In the genomic region with DNA sequence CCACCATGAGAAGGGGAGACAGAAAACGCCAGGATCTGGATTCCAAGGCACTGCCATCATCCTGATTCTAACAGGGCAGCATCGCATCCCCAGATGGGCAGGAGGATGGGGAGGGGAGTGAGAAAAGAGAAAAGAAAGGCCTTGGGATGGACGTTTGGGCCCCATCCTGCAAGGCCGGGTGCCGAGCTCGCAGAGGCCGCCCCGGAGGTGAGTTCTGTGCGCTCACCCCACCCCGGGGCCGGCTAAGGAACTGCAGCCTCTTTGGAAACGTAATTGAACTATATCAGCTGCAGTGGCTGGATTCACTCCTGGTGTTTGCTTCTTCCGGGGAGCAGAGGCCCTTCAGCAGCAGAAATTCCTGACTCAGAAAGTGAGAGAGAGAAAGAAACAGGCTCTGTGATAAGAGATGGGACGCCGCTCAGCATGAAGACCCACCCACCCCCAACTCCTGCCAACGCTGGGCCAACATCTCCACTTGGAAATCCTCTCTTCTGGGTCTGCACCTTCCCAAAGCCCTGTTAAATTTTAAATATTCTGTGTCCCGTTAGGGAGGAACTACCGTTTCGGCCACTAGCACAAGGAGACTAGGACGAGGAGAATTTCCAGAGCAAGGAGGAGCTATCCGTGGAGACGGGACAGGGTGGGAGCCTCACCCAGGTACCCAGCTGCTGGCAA, we compare ENCODE assay signal across 9 cellular contexts. TPM values are rescaled to one million over a fixed set of nuclear protein-coding genes. Genes with fewer than 3 reads are reported as not detected.
DNase-seq lines count a peak whose midpoint lies in the region; FAIRE-seq and TF ChIP-seq lines count a peak whose summit lies in the region.
"Had no signal": no experiment of that assay in that cellular context is flagged by ENCODE, and none has a peak within 500 bp of the region (broad histone marks: within the 10 kb centered on the region; RNA-seq: fewer than 3 reads in every experiment).

No MANE protein-coding gene starts in this region.

- H3K27me3 ChIP-seq in H9 (ENCODE audit: insufficient read depth, low read length): no peaks in the 10 kb centered on the region
- peaks cover 4% of the 10 kb centered on the region for H3K27me3 ChIP-seq in astrocyte (ENCODE audit: insufficient read depth, low read length)
- no peaks in the 10 kb centered on the region for H3K27me3 ChIP-seq in small intestine (ENCODE audit: control insufficient read depth in 2 of 2, insufficient read depth in 2 of 2, low read length in 2 of 2)

- no peaks in the 10 kb centered on the region for H3K9me3 ChIP-seq in H9 (ENCODE audit: control insufficient read depth, low read depth, low read length)
- H3K9me3 ChIP-seq in astrocyte (ENCODE audit: insufficient read depth, low read depth, low read length): no peaks in the 10 kb centered on the region
- no peaks in the 10 kb centered on the region for H3K9me3 ChIP-seq in small intestine (ENCODE audit: control insufficient read depth, low read depth)

- no peak overlapping the region for H2BK5ac ChIP-seq in H9 (ENCODE audit: insufficient read length, low read length)

- H2BK20ac ChIP-seq in H9 (ENCODE audit: low read depth, low read length, poor library complexity, severe bottlenecking): no peak overlapping the region

- TF ChIP-seq CTCF in GM12864 (IDR thresholded peaks at IDR 0.05; ENCODE audit: low read depth, low read length, missing control alignments) (peak; percentile 89), H9 (conservative IDR thresholded peaks at IDR 0.05) (peak; percentile 82), astrocyte (IDR thresholded peaks at IDR 0.05; ENCODE audit: insufficient read depth, low read depth, low read length) (peak; percentile 60)

- H3K23ac ChIP-seq in H9 (ENCODE audit: insufficient read length, low read depth, low read length): no peak overlapping the region

- no peaks in the 10 kb centered on the region for H3K79me1 ChIP-seq in H9 (ENCODE audit: insufficient read depth, low read depth, low read length, poor library complexity, severe bottlenecking)

- H3K27me3 Mint-ChIP-seq in H9 (ENCODE audit: low read depth) (peaks cover 6% of the 10 kb centered on the region), astrocyte (ENCODE audit: low read depth, unreplicated experiment) (peaks cover 20% of the 10 kb centered on the region)

- no peak overlapping the region for H3K4ac ChIP-seq in H9 (ENCODE audit: low read depth, low read length)

- no peak overlapping the region for H4K8ac ChIP-seq in H9 (replicated peaks; ENCODE audit: insufficient read length, low read depth, low read length)

- no peak overlapping the region for H2BK12ac ChIP-seq in H9 (ENCODE audit: insufficient read length, low read depth, low read length)

- H3K9me3 Mint-ChIP-seq in H9 (no peaks in the 10 kb centered on the region), astrocyte (ENCODE audit: unreplicated experiment) (peaks cover 1% of the 10 kb centered on the region)

- no peak overlapping the region for H3T11ph ChIP-seq in H9 (ENCODE audit: low read length)

- no peak for DNase-seq in GM12864 (ENCODE audit: low read depth)
- peak; percentile 91 for DNase-seq in H9
- peak; percentile 65 for DNase-seq in M059J (ENCODE audit: low read depth)
- DNase-seq in T follicular helper cell (ENCODE audit: low read depth): peak; percentile 22
- peak; percentile 39 for DNase-seq in astrocyte (ENCODE audit: low read depth)
- DNase-seq in hypothalamus (lab: John Stamatoyannopoulos, UW): peak in 44 of 51 donors; percentile 5 to 75 (median 44)
- DNase-seq in small intestine: peak; percentile 73
- no peak for DNase-seq in OCI-M2 (lab: John Stamatoyannopoulos, UW; ENCODE audit: unreplicated experiment)

- H3K4me2 ChIP-seq in H9 (ENCODE audit: insufficient read depth, insufficient read length, low read length) (no peak overlapping the region), astrocyte (ENCODE audit: low read length) (peak overlapping the region; percentile 41)

- H3K4me3 ChIP-seq in GM12864 (ENCODE audit: low read depth, low read length) (no peak overlapping the region; the same call in 1 of the 2 replicates), astrocyte (ENCODE audit: insufficient read depth, low read depth, low read length) (no peak overlapping the region), small intestine (ENCODE audit: low read depth in 1 of 2, low read length in 2 of 2) (no peak overlapping the region)

- H3K56ac ChIP-seq in H9 (ENCODE audit: insufficient read length, low read depth, low read length): no peak overlapping the region

- no peaks in the 10 kb centered on the region for H3K79me2 ChIP-seq in H9 (ENCODE audit: insufficient read depth, low read length)
- H3K79me2 ChIP-seq in astrocyte (ENCODE audit: insufficient read depth, low read length): no peaks in the 10 kb centered on the region

- H3K4me1 Mint-ChIP-seq in H9: peaks cover 33 to 41% of the 10 kb centered on the region in 2 experiments
- H3K4me1 Mint-ChIP-seq in astrocyte (ENCODE audit: low read depth, unreplicated experiment): peaks cover 13% of the 10 kb centered on the region

- H4K5ac ChIP-seq in H9 (ENCODE audit: insufficient read length, low read depth, low read length): no peak overlapping the region

- no peak overlapping the region for H3K18ac ChIP-seq in H9 (ENCODE audit: insufficient read length, low read depth, low read length)

- H2BK120ac ChIP-seq in H9 (ENCODE audit: low read depth, low read length, poor library complexity, severe bottlenecking): no peak overlapping the region

- H3K4me1 ChIP-seq in H9 (ENCODE audit: insufficient read depth, low read length) (peaks cover 2% of the 10 kb centered on the region; the same call in 1 of the 2 replicates), astrocyte (ENCODE audit: insufficient read depth, low read length) (no peaks in the 10 kb centered on the region), small intestine (ENCODE audit: control insufficient read depth in 2 of 2, insufficient read depth in 1 of 2, low read depth in 1 of 2, low read length in 1 of 2) (no peaks in the 10 kb centered on the region)

- H2AK5ac ChIP-seq in H9 (ENCODE audit: insufficient read length, low read length): no peak overlapping the region

- peak overlapping the region in 1 of 2 experiments; percentile 21; a peak in 2 of 5 replicates for H3K4me3 Mint-ChIP-seq in H9
- H3K4me3 Mint-ChIP-seq in astrocyte (ENCODE audit: unreplicated experiment): no peak overlapping the region

- H4K20me1 ChIP-seq in H9 (ENCODE audit: control insufficient read depth, insufficient read depth, insufficient read length): no peaks in the 10 kb centered on the region
- H4K20me1 ChIP-seq in astrocyte (ENCODE audit: insufficient read depth, low read length): no peaks in the 10 kb centered on the region

- no peaks in the 10 kb centered on the region for H3K36me3 Mint-ChIP-seq in H9 (ENCODE audit: insufficient read depth in 1 of 3, low read depth in 3 of 3)
- no peaks in the 10 kb centered on the region for H3K36me3 Mint-ChIP-seq in astrocyte (ENCODE audit: low read depth, unreplicated experiment)

- H3K9ac ChIP-seq in H9 (ENCODE audit: extremely low read depth, insufficient read length, low read length) (no peak overlapping the region), astrocyte (ENCODE audit: low read length) (no peak overlapping the region)

- no peaks in the 10 kb centered on the region for H3K36me3 ChIP-seq in astrocyte (ENCODE audit: insufficient read depth, low read length)
- no peaks in the 10 kb centered on the region for H3K36me3 ChIP-seq in small intestine (ENCODE audit: control insufficient read depth in 2 of 2, insufficient read depth in 2 of 2, low read length in 2 of 2)

- peak overlapping the region in 2 of 3 experiments; percentile 22 to 73; a peak in 1 of 7 replicates for H3K27ac Mint-ChIP-seq in H9
- H3K27ac Mint-ChIP-seq in astrocyte (ENCODE audit: unreplicated experiment): no peak overlapping the region

- H4K91ac ChIP-seq in H9 (ENCODE audit: insufficient read length, low read depth, low read length): no peak overlapping the region

- FAIRE-seq in astrocyte (lab: Jason Lieb, UNC) (no peak), small intestine (lab: Jason Lieb, UNC) (no peak)
- FAIRE-seq: islet of Langerhans had no signal

- H3K23me2 ChIP-seq in H9 (ENCODE audit: insufficient read length, low read depth, low read length, poor library complexity, severe bottlenecking): no peaks in the 10 kb centered on the region

- no peak overlapping the region for H2AFZ ChIP-seq in H9 (ENCODE audit: low read length)
- H2AFZ ChIP-seq in astrocyte (ENCODE audit: low read depth, low read length): peak overlapping the region; percentile 71

- H3K14ac ChIP-seq in H9 (ENCODE audit: insufficient read depth, low read length): no peak overlapping the region

- H2BK15ac ChIP-seq in H9 (ENCODE audit: low read depth, low read length): no peak overlapping the region

- no CpG with 5 or more reads among the region's 22 CpGs for WGBS in H9 (ENCODE audit: extremely low coverage, insufficient read length, low lambda C conversion rate)
- 14 to 22% (median 16%) methylated on average over 22 of the region's 22 CpGs for WGBS in small intestine, 3 donors

- H3K27ac ChIP-seq in H9 (ENCODE audit: insufficient read length, low read depth, low read length) (no peak overlapping the region), astrocyte (ENCODE audit: low read depth, low read length) (no peak overlapping the region), small intestine (ENCODE audit: low read depth in 1 of 2, low read length in 1 of 2) (no peak overlapping the region)

RNA-seq across cellular contexts. Expression of a gene that starts 8.5 kb away (rescaled TPM):
- total RNA-seq in H9 (2021) (2.0 TPM in 2 replicates), astrocyte (0.29 and 0.45 TPM in 2 replicates)
- 0.25 and 0.42 TPM in 2 replicates for total RNA-seq in M059J (2014; rRNA removed; shearing (Covaris generic))
- polyA plus RNA-seq in small intestine: 1 to 10 TPM in 1 of 3 donors, under 1 TPM in 2; 0.22 to 1.5 (median 0.27) TPM

RNA-seq across cellular contexts. Expression of a gene that starts 36.6 kb away (rescaled TPM):
- total RNA-seq in H9 (2021) (23.2 and 26.5 TPM in 2 replicates), astrocyte (34.4 and 38.9 TPM in 2 replicates)
- total RNA-seq in M059J (2014; rRNA removed; shearing (Covaris generic)): 21.6 and 22.4 TPM in 2 replicates
- polyA plus RNA-seq in small intestine: 10 to 100 TPM in 2 of 3 donors, 1 to 10 TPM in 1; 9.2 to 20.1 (median 12.7) TPM

Comparison
In these comparisons a context has a peak if more than half of its experiments do, and no peak if none do; other contexts are left out.
1. DNase-seq: peak in H9 (single experiment), M059J (single experiment), T follicular helper cell (single experiment), astrocyte (single experiment), hypothalamus (44 of 51) and small intestine (single experiment); none in GM12864 (single experiment) and OCI-M2 (single experiment).
2. Peak in every context shown above with its lines, with median percentiles within 50 percentile points of each other: CTCF ChIP-seq.